Comparison of ENCODE assay signal across 16 cellular contexts in genomic region chr6:33456156-33456555, GRCh38. TPM values are rescaled to one million over a fixed set of nuclear protein-coding genes. Genes with fewer than 3 reads are reported as not detected.
DNase-seq lines count a peak whose midpoint lies in the region; ATAC-seq lines count a peak whose summit lies in the region.
"Had no signal": no experiment of that assay in that cellular context is flagged by ENCODE, and none has a peak within 500 bp of the region (broad histone marks: within the 10 kb centered on the region; RNA-seq: fewer than 3 reads in every experiment).

No MANE protein-coding gene starts in this region.

- peaks cover 27% of the 10 kb centered on the region for H3K36me3 Mint-ChIP-seq in stimulated activated naive CD8-positive, alpha-beta T cell treated with anti-CD3 and anti-CD28 coated beads, Interleukin-15, Interleukin-2, amounts not matched to agents 100 ng/mL and 50 ng/mL, for 24 hours (ENCODE audit: low read depth)
- peaks cover 12% of the 10 kb centered on the region for H3K36me3 Mint-ChIP-seq in activated CD4-positive, alpha-beta memory T cell treated with anti-CD3 and anti-CD28 coated beads, Interleukin-2, amount 10 ng/mL, durations not matched to agents 7 days and 5 days (ENCODE audit: low read depth)
- H3K36me3 Mint-ChIP-seq in naive thymus-derived CD8-positive, alpha-beta T cell: peaks cover 0 to 17% (median 14%) of the 10 kb centered on the region in 3 donors

- peaks cover 30% of the 10 kb centered on the region for H3K4me1 Mint-ChIP-seq in stimulated activated naive CD8-positive, alpha-beta T cell treated with anti-CD3 and anti-CD28 coated beads, Interleukin-15, Interleukin-2, amounts not matched to agents 100 ng/mL and 50 ng/mL, for 24 hours (ENCODE audit: low read depth)
- peaks cover 25% of the 10 kb centered on the region for H3K4me1 Mint-ChIP-seq in activated CD4-positive, alpha-beta memory T cell treated with anti-CD3 and anti-CD28 coated beads, Interleukin-2, amount 10 ng/mL, durations not matched to agents 7 days and 5 days
- peaks cover 31 to 63% (median 40%) of the 10 kb centered on the region in 4 donors for H3K4me1 Mint-ChIP-seq in naive thymus-derived CD8-positive, alpha-beta T cell

- no peak overlapping the region for H3K27ac Mint-ChIP-seq in stimulated activated naive CD8-positive, alpha-beta T cell treated with anti-CD3 and anti-CD28 coated beads, Interleukin-15, Interleukin-2, amounts not matched to agents 100 ng/mL and 50 ng/mL, for 24 hours
- H3K27ac Mint-ChIP-seq in activated CD4-positive, alpha-beta memory T cell treated with anti-CD3 and anti-CD28 coated beads, Interleukin-2, amount 10 ng/mL, durations not matched to agents 7 days and 5 days: no peak overlapping the region
- peak overlapping the region in 2 of 10 donors; percentile 42 to 96 for H3K27ac Mint-ChIP-seq in naive thymus-derived CD8-positive, alpha-beta T cell

- H3K4me3 Mint-ChIP-seq in stimulated activated naive CD8-positive, alpha-beta T cell treated with anti-CD3 and anti-CD28 coated beads, Interleukin-15, Interleukin-2, amounts not matched to agents 100 ng/mL and 50 ng/mL, for 24 hours: peak overlapping the region; percentile 37
- peak overlapping the region; percentile 13 for H3K4me3 Mint-ChIP-seq in activated CD4-positive, alpha-beta memory T cell treated with anti-CD3 and anti-CD28 coated beads, Interleukin-2, amount 10 ng/mL, durations not matched to agents 7 days and 5 days
- H3K4me3 Mint-ChIP-seq in naive thymus-derived CD8-positive, alpha-beta T cell: peak overlapping the region in 8 of 10 donors; percentile 12 to 91 (median 49)

- ATAC-seq in stimulated activated naive CD8-positive, alpha-beta T cell treated with anti-CD3 and anti-CD28 coated beads, Interleukin-15, Interleukin-2, amounts not matched to agents 100 U/mL and 50 U/mL, for 24 hours: no peak
- ATAC-seq in naive thymus-derived CD8-positive, alpha-beta T cell: no peak
- ATAC-seq in GM21786 (IDR thresholded peaks at IDR 0.05; ENCODE audit: unreplicated experiment): no peak

- H3K27me3 Mint-ChIP-seq in stimulated activated naive CD8-positive, alpha-beta T cell treated with anti-CD3 and anti-CD28 coated beads, Interleukin-15, Interleukin-2, amounts not matched to agents 100 ng/mL and 50 ng/mL, for 24 hours: no peaks in the 10 kb centered on the region
- no peaks in the 10 kb centered on the region for H3K27me3 Mint-ChIP-seq in activated CD4-positive, alpha-beta memory T cell treated with anti-CD3 and anti-CD28 coated beads, Interleukin-2, amount 10 ng/mL, durations not matched to agents 7 days and 5 days
- H3K27me3 Mint-ChIP-seq in naive thymus-derived CD8-positive, alpha-beta T cell: no peaks in the 10 kb centered on the region

- no peaks in the 10 kb centered on the region for H3K9me3 Mint-ChIP-seq in stimulated activated naive CD8-positive, alpha-beta T cell treated with anti-CD3 and anti-CD28 coated beads, Interleukin-15, Interleukin-2, amounts not matched to agents 100 ng/mL and 50 ng/mL, for 24 hours
- no peaks in the 10 kb centered on the region for H3K9me3 Mint-ChIP-seq in activated CD4-positive, alpha-beta memory T cell treated with anti-CD3 and anti-CD28 coated beads, Interleukin-2, amount 10 ng/mL, durations not matched to agents 7 days and 5 days
- H3K9me3 Mint-ChIP-seq in naive thymus-derived CD8-positive, alpha-beta T cell: no peaks in the 10 kb centered on the region

- CTCF ChIA-PET in activated CD4-positive, alpha-beta memory T cell treated with anti-CD3 and anti-CD28 coated beads, Interleukin-2, amount 10 ng/mL, durations not matched to agents 7 days and 5 days (lab: Charles Lee): interaction anchor here (3.1 to 4.3 kb wide), 2 partner anchors 123 to 130 kb away, joined by 13 to 23 read pairs; partner anchors contain the start of gene BAK1

- DNase-seq in stimulated activated naive CD8-positive, alpha-beta T cell treated with anti-CD3 and anti-CD28 coated beads, Interleukin-15, Interleukin-2, amounts not matched to agents 100 U/mL and 50 U/mL, for 24 hours: no peak
- DNase-seq in activated CD4-positive, alpha-beta memory T cell treated with anti-CD3 and anti-CD28 coated beads, Interleukin-2, amount 10 ng/mL, durations not matched to agents 7 days and 5 days: no peak
- DNase-seq in naive thymus-derived CD8-positive, alpha-beta T cell: no peak
- no peak for DNase-seq in RPMI8226
- DNase-seq in NCI-H2029 treated with DMSO at 0.1 percent for 48 hours (lab: John Stamatoyannopoulos, UW): no peak
- DNase-seq: activated CD4-positive, alpha-beta T cell treated with anti-CD3 and anti-CD28 coated beads for 1 hour; activated effector memory CD4-positive, alpha-beta T cell treated with Interleukin-2 at 50 U/mL for 16 hours; amniotic stem cell; mammary epithelial cell; NCI-H1105; NCI-H2029; OCI-M1; SHP77; uterus had no signal

- POLR2A ChIA-PET in activated CD4-positive, alpha-beta memory T cell treated with anti-CD3 and anti-CD28 coated beads, Interleukin-2, amount 10 ng/mL, durations not matched to agents 7 days and 5 days (lab: Charles Lee): no interaction called here
- POLR2A ChIA-PET in naive thymus-derived CD8-positive, alpha-beta T cell (lab: Charles Lee): interaction anchor here (0.7 to 4.2 kb wide), 3 partner anchors 25 to 124 kb away, joined by 4 to 52 read pairs (median 21); partner anchors contain the start of genes BAK1, CUTA and SYNGAP1

RNA-seq across cellular contexts. Expression of gene ZBTB9, which starts 1.8 kb away (rescaled TPM):
- 1 to 10 TPM; 6.9 to 7.4 TPM for total RNA-seq in activated CD4-positive, alpha-beta memory T cell treated with anti-CD3 and anti-CD28 coated beads, Interleukin-2, amount 10 ng/mL, durations not matched to agents 7 days and 5 days
- 10 to 100 TPM; 10.6 to 11.9 TPM for total RNA-seq in naive thymus-derived CD8-positive, alpha-beta T cell
- polyA plus RNA-seq in naive thymus-derived CD8-positive, alpha-beta T cell: 10 to 100 TPM in 1 of 3 donors, 1 to 10 TPM in 2; 3.7 to 10.4 (median 6.4) TPM

RNA-seq across cellular contexts. Expression of gene SYNGAP1, which starts 36.3 kb away (rescaled TPM):
- 10 to 100 TPM; 35.3 to 39.7 TPM for total RNA-seq in activated CD4-positive, alpha-beta memory T cell treated with anti-CD3 and anti-CD28 coated beads, Interleukin-2, amount 10 ng/mL, durations not matched to agents 7 days and 5 days
- 10 to 100 TPM; 57.0 to 66.6 TPM for total RNA-seq in naive thymus-derived CD8-positive, alpha-beta T cell
- 1 to 10 TPM in 2 of 3 donors, under 1 TPM in 1; 0.38 to 1.9 (median 1.4) TPM for polyA plus RNA-seq in naive thymus-derived CD8-positive, alpha-beta T cell

RNA-seq across cellular contexts. Expression of gene CUTA, which starts 38.2 kb away (rescaled TPM):
- total RNA-seq in activated CD4-positive, alpha-beta memory T cell treated with anti-CD3 and anti-CD28 coated beads, Interleukin-2, amount 10 ng/mL, durations not matched to agents 7 days and 5 days: 100 to 1,000 TPM; 243 TPM
- 100 to 1,000 TPM; 198 to 201 TPM for total RNA-seq in naive thymus-derived CD8-positive, alpha-beta T cell
- 100 to 1,000 TPM; 338 to 441 (median 385) TPM for polyA plus RNA-seq in naive thymus-derived CD8-positive, alpha-beta T cell

RNA-seq across cellular contexts. Expression of gene PHF1, which starts 45.3 kb away (rescaled TPM):
- total RNA-seq in activated CD4-positive, alpha-beta memory T cell treated with anti-CD3 and anti-CD28 coated beads, Interleukin-2, amount 10 ng/mL, durations not matched to agents 7 days and 5 days: 10 to 100 TPM; 46.4 to 51.4 TPM
- total RNA-seq in naive thymus-derived CD8-positive, alpha-beta T cell: 100 to 1,000 TPM; 213 to 223 TPM
- 10 to 100 TPM; 44.3 to 71.4 (median 45.3) TPM for polyA plus RNA-seq in naive thymus-derived CD8-positive, alpha-beta T cell
